19 cellular contexts compared by ENCODE assay signal in the genomic region with DNA sequence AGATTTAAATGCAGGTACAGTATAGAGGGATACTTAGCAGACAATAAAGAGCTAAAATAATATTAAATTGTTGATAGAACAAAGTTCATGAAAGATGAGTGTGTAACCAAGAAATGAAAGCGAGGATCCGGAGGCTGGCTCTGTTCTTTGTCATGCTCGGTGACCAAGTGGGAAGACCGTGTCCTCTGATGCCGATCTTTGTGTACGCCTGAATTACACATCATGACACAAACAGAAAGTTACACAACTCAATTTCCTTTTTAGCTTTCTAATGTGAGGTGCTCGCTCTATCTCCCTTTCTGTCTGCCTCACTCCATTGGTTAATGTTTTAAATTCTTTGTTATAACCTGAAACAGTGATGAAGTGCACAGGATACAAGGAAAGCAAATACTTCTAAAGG.
DNase-seq lines count a peak whose midpoint lies in the region; ATAC-seq, FAIRE-seq and TF ChIP-seq lines count a peak whose summit lies in the region.
"Had no signal": no experiment of that assay in that cellular context is flagged by ENCODE, and none has a peak within 500 bp of the region (broad histone marks: within the 10 kb centered on the region; RNA-seq: fewer than 3 reads in every experiment).

No MANE protein-coding gene starts in this region.

- peaks cover 12% of the 10 kb centered on the region for H3K4me1 ChIP-seq in A549
- H3K4me1 ChIP-seq: Peyer's patch had no signal

- H3K9me3 ChIP-seq in A549 = peaks cover 14% of the 10 kb centered on the region; the same call in 2 of the 3 replicates
- H3K9me3 ChIP-seq: Peyer's patch had no signal

- FAIRE-seq in A549 (lab: Jason Lieb, UNC) (no peak), RCC 7860 (lab: Jason Lieb, UNC) (no peak), GM12891 (lab: Jason Lieb, UNC) (no peak)

- POLR2A ChIA-PET in A549 (lab: Yijun Ruan, JAX) = no interaction called here

- TF ChIP-seq CTCF in A549 (IDR thresholded peaks at IDR 0.05) = no peak

- H3K4me2 ChIP-seq in A549 = peak overlapping the region; percentile 10; the same call in 1 of the 3 replicates

- H3K4me3 ChIP-seq in A549 = no peak overlapping the region
- H3K4me3 ChIP-seq: Peyer's patch had no signal

- CTCF ChIA-PET in A549 (lab: Yijun Ruan, JAX) = no interaction called here

- WGBS in A549 (ENCODE audit: missing lambda C conversion rate) = 53% methylated on average over 7 of the region's 7 CpGs

- TF ChIP-seq RAD21 in A549 (conservative IDR thresholded peaks at IDR 0.05 in 1 of 2, IDR thresholded peaks at IDR 0.05 in 1 of 2) = no peak

- no peak for TF ChIP-seq POLR2A in A549 (IDR thresholded peaks at IDR 0.05; ENCODE audit: low read length)
- no peak for TF ChIP-seq POLR2A in GM12891 (IDR thresholded peaks at IDR 0.05; ENCODE audit: low read depth, low read length)

- no peak for TF ChIP-seq EP300 in A549 (IDR thresholded peaks at IDR 0.05)

- no peak overlapping the region for H3K27ac ChIP-seq in A549
- H3K27ac ChIP-seq: Peyer's patch had no signal

- ATAC-seq in A549 = no peak
- ATAC-seq in HG02885 (IDR thresholded peaks at IDR 0.05; ENCODE audit: poor library complexity, unreplicated experiment) = peak; percentile 56
- no peak for ATAC-seq in HG02642 (IDR thresholded peaks at IDR 0.05; ENCODE audit: poor library complexity, unreplicated experiment)
- ATAC-seq in GM18909 (IDR thresholded peaks at IDR 0.05; ENCODE audit: poor library complexity, unreplicated experiment) = no peak

- no peak for DNase-seq in A549 (ENCODE audit: low read depth in 1 of 2, low spot score in 1 of 2)
- peak; percentile 14 for DNase-seq in RCC 7860 (ENCODE audit: low spot score)
- peak; percentile 60 for DNase-seq in hepatic stellate cell (ENCODE audit: low spot score)
- no peak for DNase-seq in NCI-H1105 treated with DMSO at 0.1 percent for 48 hours (lab: John Stamatoyannopoulos, UW)
- no peak for DNase-seq in GM12891 (ENCODE audit: insufficient read length, low spot score)
- DNase-seq: CD4-positive, CD25-positive, alpha-beta regulatory T cell; DND-41; GF-D8; H7; NCI-H1092 treated with DMSO at 0.1 percent for 48 hours; NCI-H1694 treated with DMSO at 0.1 percent for 48 hours; NCI-H446 treated with DMSO at 0.1 percent for 48 hours; NCI-H748 treated with DMSO at 0.1 percent for 48 hours; Peyer's patch; SHP77 treated with DMSO at 0.1 percent for 48 hours; SW 1271 had no signal

TF ChIP-seq in A549, 52 proteins besides CTCF, POLR2A, EP300 and RAD21:
- TF ChIP-seq FOSB (CRISPR knock-in tag; IDR thresholded peaks at IDR 0.05) (no peak), MAX (IDR thresholded peaks at IDR 0.05) (no peak), RARB (CRISPR knock-in tag; IDR thresholded peaks at IDR 0.05) (no peak), SREBF2 (IDR thresholded peaks at IDR 0.05) (no peak), EHMT2 (IDR thresholded peaks at IDR 0.05; ENCODE audit: low read depth) (no peak), JUNB (IDR thresholded peaks at IDR 0.05) (no peak)

TF ChIP-seq in GM12891, 5 proteins besides CTCF, POLR2A, EP300 and RAD21:
- no peak for TF ChIP-seq POLR2AphosphoS5 (IDR thresholded peaks at IDR 0.05; ENCODE audit: low read depth, low read length)
- no peak for TF ChIP-seq PAX5 (IDR thresholded peaks at IDR 0.05; ENCODE audit: insufficient read depth, low read length, severe bottlenecking)
- no peak for TF ChIP-seq POU2F2 (IDR thresholded peaks at IDR 0.05; ENCODE audit: low read depth, low read length)
- no peak for TF ChIP-seq SPI1 (IDR thresholded peaks at IDR 0.05; ENCODE audit: low read depth, low read length)
- TF ChIP-seq TAF1 (IDR thresholded peaks at IDR 0.05; ENCODE audit: low read depth, low read length) = no peak

Comparison
In these comparisons a context has a peak if more than half of its experiments do, and no peak if none do; other contexts are left out.
1. DNase-seq: peak in RCC 7860 (single experiment) and hepatic stellate cell (single experiment); none in A549 (0 of 2), NCI-H1105 treated with DMSO at 0.1 percent for 48 hours (single experiment) and GM12891 (single experiment).